ENCODE assay signal across 15 cellular contexts in the genomic region with DNA sequence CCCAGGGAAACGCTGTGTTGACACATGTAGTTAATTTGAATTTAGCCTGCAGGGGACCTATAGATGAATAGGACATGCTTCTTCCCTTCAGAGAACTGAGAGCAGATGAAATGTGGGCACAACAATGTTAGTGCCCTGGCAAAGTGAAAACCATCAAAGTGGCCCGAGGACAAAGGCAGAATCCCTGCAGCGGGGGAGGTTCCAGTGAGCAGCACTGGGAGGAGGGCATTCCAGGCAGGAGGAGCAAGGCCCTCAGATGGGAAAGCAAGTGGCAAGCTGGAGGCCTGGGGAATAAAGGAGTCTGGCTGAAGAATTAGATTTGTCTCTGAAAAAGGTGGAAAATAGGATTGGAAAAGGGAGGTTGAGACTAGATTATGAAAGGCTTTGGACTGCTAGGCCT. TPM values are rescaled to one million over a fixed set of nuclear protein-coding genes. Genes with fewer than 3 reads are reported as not detected.
A peak's percentile ranks its signal among the peaks of the same experiment; 100 is the strongest.
DNase-seq lines count a peak whose midpoint lies in the region; ATAC-seq and TF ChIP-seq lines count a peak whose summit lies in the region.
"Had no signal": no experiment of that assay in that cellular context is flagged by ENCODE, and none has a peak within 500 bp of the region (broad histone marks: within the 10 kb centered on the region; RNA-seq: fewer than 3 reads in every experiment).

No MANE protein-coding gene starts in this region.

- ATAC-seq in WTC11 (peak; percentile 61; the same call in 1 of the 2 replicates), GM21576 (IDR thresholded peaks at IDR 0.05; ENCODE audit: unreplicated experiment) (no peak)
- ATAC-seq: CD8-positive, alpha-beta T cell; HCT116 had no signal

- CTCF ChIA-PET in WTC11 (lab: Charles Lee), result interaction anchor here (1.1 kb wide), 1 partner anchor 384 kb away, joined by 4 read pairs; no protein-coding TSS in a partner anchor

- no peaks in the 10 kb centered on the region for H3K36me3 Mint-ChIP-seq in WTC11
- H3K36me3 Mint-ChIP-seq: CD14-positive monocyte; CD8-positive, alpha-beta T cell had no signal

- POLR2A ChIA-PET in WTC11 (lab: Charles Lee), result interaction anchor here (1.1 kb wide), 1 partner anchor 25 kb away, joined by 3 read pairs; no protein-coding TSS in a partner anchor

- TF ChIP-seq CTCF in WTC11 (IDR thresholded peaks at IDR 0.05), result no peak

- H3K27me3 Mint-ChIP-seq in WTC11 (ENCODE audit: low read depth), result no peaks in the 10 kb centered on the region; the same call in 1 of the 2 replicates

- H3K9me3 Mint-ChIP-seq in WTC11, result no peaks in the 10 kb centered on the region
- H3K9me3 Mint-ChIP-seq: CD8-positive, alpha-beta T cell had no signal

- H3K4me3 Mint-ChIP-seq in WTC11, result no peak overlapping the region
- H3K4me3 Mint-ChIP-seq: CD14-positive monocyte; CD8-positive, alpha-beta T cell had no signal

- H3K27ac Mint-ChIP-seq in WTC11, result no peak overlapping the region
- H3K27ac Mint-ChIP-seq: CD14-positive monocyte; CD8-positive, alpha-beta T cell had no signal

- no peaks in the 10 kb centered on the region for H3K4me1 Mint-ChIP-seq in WTC11
- H3K4me1 Mint-ChIP-seq: CD14-positive monocyte had no signal

- DNase-seq in NCI-H1417 (lab: John Stamatoyannopoulos, UW) (peak in 2 of 3 experiments; percentile 30 to 65), NCI-H1417 treated with DMSO at 0.1 percent for 48 hours (lab: John Stamatoyannopoulos, UW) (no peak), NCI-H345 (lab: John Stamatoyannopoulos, UW) (peak; percentile 86), WTC11 (ENCODE audit: low spot score) (no peak), NCI-H1436 (lab: John Stamatoyannopoulos, UW) (no peak), NCI-H2029 treated with DMSO at 0.1 percent for 48 hours (lab: John Stamatoyannopoulos, UW) (no peak)
- no peak for DNase-seq in activated CD4-positive, alpha-beta T cell treated with anti-CD3 and anti-CD28 coated beads for 4 hours
- DNase-seq: Caco-2; CD8-positive, alpha-beta T cell; DND-41; GF-D8 had no signal

TF ChIP-seq in WTC11, 78 proteins besides CTCF, POLR2A, EP300 and RAD21:
- TF ChIP-seq, protein P1, sequence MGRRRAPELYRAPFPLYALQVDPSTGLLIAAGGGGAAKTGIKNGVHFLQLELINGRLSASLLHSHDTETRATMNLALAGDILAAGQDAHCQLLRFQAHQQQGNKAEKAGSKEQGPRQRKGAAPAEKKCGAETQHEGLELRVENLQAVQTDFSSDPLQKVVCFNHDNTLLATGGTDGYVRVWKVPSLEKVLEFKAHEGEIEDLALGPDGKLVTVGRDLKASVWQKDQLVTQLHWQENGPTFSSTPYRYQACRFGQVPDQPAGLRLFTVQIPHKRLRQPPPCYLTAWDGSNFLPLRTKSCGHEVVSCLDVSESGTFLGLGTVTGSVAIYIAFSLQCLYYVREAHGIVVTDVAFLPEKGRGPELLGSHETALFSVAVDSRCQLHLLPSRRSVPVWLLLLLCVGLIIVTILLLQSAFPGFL (CRISPR knock-in tag; IDR thresholded peaks at IDR 0.05; ENCODE audit: borderline replicate concordance), result no peak

RNA-seq across cellular contexts. Expression of gene C1orf94, which starts 37.3 kb away (rescaled TPM):
- total RNA-seq in WTC11 (2021), result 5.5 to 6.0 TPM (median 5.5 TPM) in 3 replicates
- total RNA-seq: Caco-2; CD8-positive, alpha-beta T cell; H4 had no signal

RNA-seq across cellular contexts. Expression of gene CSMD2, which starts 48.9 kb away (rescaled TPM):
- 13.2 to 14.0 TPM (median 13.9 TPM) in 3 replicates for total RNA-seq in WTC11 (2021)
- total RNA-seq: Caco-2; CD8-positive, alpha-beta T cell; H4 had no signal

Comparison
In these comparisons a context has a peak if more than half of its experiments do, and no peak if none do; other contexts are left out.
1. DNase-seq: peak in NCI-H1417 (2 of 3) and NCI-H345 (single experiment); none in NCI-H1417 treated with DMSO at 0.1 percent for 48 hours (single experiment), WTC11 (single experiment), NCI-H1436 (single experiment), NCI-H2029 treated with DMSO at 0.1 percent for 48 hours (single experiment) and activated CD4-positive, alpha-beta T cell treated with anti-CD3 and anti-CD28 coated beads for 4 hours (0 of 2).